ENCODE assay signal across 25 cellular contexts in the genomic region with DNA sequence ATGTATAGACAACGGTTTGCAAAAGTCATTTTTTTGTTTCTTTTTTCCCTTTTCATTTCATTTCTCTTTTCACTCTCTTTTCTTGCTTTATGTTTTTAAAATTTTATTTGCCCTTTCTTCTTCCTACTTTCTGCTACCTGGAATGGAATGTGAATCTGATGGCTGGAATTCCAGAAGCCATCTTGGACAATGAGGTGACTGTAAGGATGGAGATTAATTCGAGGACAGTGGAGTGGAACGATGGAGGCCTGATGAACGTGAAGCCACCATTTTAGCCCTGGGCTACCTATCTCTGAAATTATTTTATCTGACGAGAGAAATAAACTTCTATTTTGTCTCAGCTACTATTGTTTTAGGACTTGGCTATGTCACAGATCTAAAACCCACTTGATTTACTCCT. TPM values are rescaled to one million over a fixed set of nuclear protein-coding genes. Genes with fewer than 3 reads are reported as not detected.
DNase-seq lines count a peak whose midpoint lies in the region; ATAC-seq, FAIRE-seq and TF ChIP-seq lines count a peak whose summit lies in the region.
"Had no signal": no experiment of that assay in that cellular context is flagged by ENCODE, and none has a peak within 500 bp of the region (broad histone marks: within the 10 kb centered on the region; RNA-seq: fewer than 3 reads in every experiment).

No MANE protein-coding gene starts in this region.

- H3K27ac ChIP-seq in DND-41 (ENCODE audit: low read length) (no peak overlapping the region), sigmoid colon (no peak overlapping the region)
- H3K27ac ChIP-seq: HL-60 had no signal

- peaks cover 5% of the 10 kb centered on the region for H3K27me3 Mint-ChIP-seq in endothelial cell (ENCODE audit: unreplicated experiment)

- H3K79me2 ChIP-seq in DND-41 (ENCODE audit: insufficient read depth, low read length) (peaks cover 28% of the 10 kb centered on the region), Loucy (ENCODE audit: insufficient read depth, low read length) (peaks cover 30% of the 10 kb centered on the region)

- TF ChIP-seq EP300 in sigmoid colon (IDR thresholded peaks at IDR 0.05), result no peak

- H3K9ac ChIP-seq in DND-41 (ENCODE audit: low read depth, low read length) (no peak overlapping the region), Loucy (ENCODE audit: low read depth, low read length, poor library complexity, severe bottlenecking) (peak overlapping the region; percentile 29)

- H4K20me1 ChIP-seq in DND-41 (ENCODE audit: insufficient read depth, low read length) (peaks cover 3% of the 10 kb centered on the region; the same call in 1 of the 2 replicates), Loucy (ENCODE audit: insufficient read depth, low read length, poor library complexity, severe bottlenecking) (peaks cover 5% of the 10 kb centered on the region)

- FAIRE-seq in GM12891 (lab: Jason Lieb, UNC), result no peak
- FAIRE-seq: G401.6, GM18507, HepG2 had no signal

- no peaks in the 10 kb centered on the region for H3K27me3 ChIP-seq in DND-41 (ENCODE audit: insufficient read depth, low read length, poor library complexity)
- H3K27me3 ChIP-seq in Loucy (ENCODE audit: insufficient read depth, low read length, poor library complexity, severe bottlenecking), result no peaks in the 10 kb centered on the region
- H3K27me3 ChIP-seq in sigmoid colon, result no peaks in the 10 kb centered on the region

- no peaks in the 10 kb centered on the region for H3K9me3 Mint-ChIP-seq in endothelial cell (ENCODE audit: unreplicated experiment)
- H3K9me3 Mint-ChIP-seq: CD8-positive, alpha-beta T cell; H9 had no signal

- intact Hi-C loops in sigmoid colon (cut with DNase I), result loop anchor here (10.0 kb wide), 1 partner anchor 54 kb away; no protein-coding TSS in a partner anchor

- no peak overlapping the region for H3K4me3 ChIP-seq in DND-41 (ENCODE audit: low read depth in 1 of 2, low read length in 2 of 2)
- H3K4me3 ChIP-seq in Loucy (ENCODE audit: low read length, poor library complexity, severe bottlenecking), result no peak overlapping the region
- H3K4me3 ChIP-seq in sigmoid colon, result no peak overlapping the region

- DNase-seq in DND-41, result no peak
- DNase-seq in endothelial cell (ENCODE audit: low spot score), result no peak
- DNase-seq in sigmoid colon, result peak; percentile 13
- DNase-seq in GM12891 (ENCODE audit: insufficient read length, low spot score), result no peak
- DNase-seq: Calu3; CD8-positive, alpha-beta T cell; DMS153; H9; KBM-7; NCI-H1105; NCI-H146; NCI-H2029; NCI-H2227 treated with DMSO at 0.1 percent for 48 hours; NCI-H510A; NK-92 treated with Interleukin-12 subunit alpha and Interleukin-12 subunit beta, amount 100 ng/mL, for 24 hours; SIG-M5 had no signal

- TF ChIP-seq CTCF in DND-41 (IDR thresholded peaks at IDR 0.05; ENCODE audit: borderline replicate concordance, extremely low read depth, low read length, poor library complexity, severe bottlenecking) (no peak), Loucy (conservative IDR thresholded peaks at IDR 0.05; ENCODE audit: low read length) (no peak), endothelial cell (IDR thresholded peaks at IDR 0.05; ENCODE audit: unreplicated experiment) (no peak), sigmoid colon (IDR thresholded peaks at IDR 0.05) (no peak)

- H3K36me3 Mint-ChIP-seq in endothelial cell (ENCODE audit: low read depth, unreplicated experiment), result peaks cover 4% of the 10 kb centered on the region

- H3K4me1 ChIP-seq in DND-41 (ENCODE audit: insufficient read depth, low read length), result peaks cover 23% of the 10 kb centered on the region
- H3K4me1 ChIP-seq in Loucy (ENCODE audit: insufficient read depth, low read length, poor library complexity, severe bottlenecking), result peaks cover 32% of the 10 kb centered on the region
- H3K4me1 ChIP-seq in sigmoid colon, result peaks cover 0 to 18% (median 13%) of the 10 kb centered on the region in 4 donors

- H3K4me3 Mint-ChIP-seq in endothelial cell (ENCODE audit: unreplicated experiment), result no peak overlapping the region
- H3K4me3 Mint-ChIP-seq: H9 had no signal

- H3K9me3 ChIP-seq in DND-41 (ENCODE audit: insufficient read depth, low read length, severe bottlenecking) (no peaks in the 10 kb centered on the region), Loucy (ENCODE audit: insufficient read depth, low read depth, low read length) (no peaks in the 10 kb centered on the region), sigmoid colon (no peaks in the 10 kb centered on the region)

- peaks cover 14% of the 10 kb centered on the region for H3K4me1 Mint-ChIP-seq in endothelial cell (ENCODE audit: unreplicated experiment)

- H3K4me2 ChIP-seq in DND-41 (ENCODE audit: insufficient read depth, low read length), result no peak overlapping the region
- H3K4me2 ChIP-seq in Loucy (ENCODE audit: low read depth, low read length, poor library complexity, severe bottlenecking), result peak overlapping the region; percentile 6

- whole genome bisulfite sequencing in sigmoid colon, 2 donors, result 81 to 87% methylated on average over 5 of the region's 5 CpGs

- H3K36me3 ChIP-seq in DND-41 (ENCODE audit: insufficient read depth, low read length) (peaks cover 6% of the 10 kb centered on the region; the same call in 1 of the 2 replicates), Loucy (ENCODE audit: insufficient read depth, low read length) (no peaks in the 10 kb centered on the region), sigmoid colon (no peaks in the 10 kb centered on the region)

- no peaks in the 10 kb centered on the region for H3K9me2 ChIP-seq in Loucy (replicated peaks; ENCODE audit: low read depth, low read length)

- H3K27ac Mint-ChIP-seq in endothelial cell (ENCODE audit: unreplicated experiment), result peak overlapping the region; percentile 64
- H3K27ac Mint-ChIP-seq: CD8-positive, alpha-beta T cell; H9 had no signal

- no peak for TF ChIP-seq POLR2A in sigmoid colon (IDR thresholded peaks at IDR 0.05)
- TF ChIP-seq POLR2A in GM12891 (IDR thresholded peaks at IDR 0.05; ENCODE audit: low read depth, low read length), result no peak

- H2AFZ ChIP-seq in DND-41 (ENCODE audit: low read depth, low read length) (peak overlapping the region; percentile 53), Loucy (ENCODE audit: low read length) (peak overlapping the region; percentile 53)

- H3F3A ChIP-seq in Loucy (ENCODE audit: low read depth), result peaks cover 5% of the 10 kb centered on the region; the same call in 1 of the 2 replicates

- no peak for ATAC-seq in DND-41 (ENCODE audit: insufficient read depth, low read depth)
- ATAC-seq in GM21723 (IDR thresholded peaks at IDR 0.05; ENCODE audit: unreplicated experiment), result no peak
- ATAC-seq in GM21367 (IDR thresholded peaks at IDR 0.05; ENCODE audit: unreplicated experiment), result no peak
- ATAC-seq: CD8-positive, alpha-beta T cell; HepG2; Panc1; SK-N-SH treated with all-trans-retinoic acid at 6 μM for 48 hours had no signal

TF ChIP-seq in GM12891, 5 proteins besides CTCF, POLR2A, EP300 and RAD21:
- TF ChIP-seq POU2F2 (IDR thresholded peaks at IDR 0.05; ENCODE audit: low read depth, low read length) (no peak), PAX5 (IDR thresholded peaks at IDR 0.05; ENCODE audit: insufficient read depth, low read length, severe bottlenecking) (no peak), SPI1 (IDR thresholded peaks at IDR 0.05; ENCODE audit: low read depth, low read length) (no peak)
TF ChIP-seq in GM12891: peak in this region for 0.

RNA-seq across cellular contexts. Expression of gene POLA2, which starts 2.8 kb away (rescaled TPM):
- total RNA-seq in endothelial cell (ENCODE audit: unreplicated experiment) (17.9 TPM), sigmoid colon (1 to 10 TPM; 3.6 to 8.8 (median 4.8) TPM)
- polyA plus RNA-seq in sigmoid colon, result 10 to 100 TPM in 1 of 3 donors, 1 to 10 TPM in 2; 4.6 to 13.4 (median 5.4) TPM
- polyA plus RNA-seq in GM12891 (2012; ENCODE audit: low read depth, missing spikeins), result 31.6 TPM

RNA-seq across cellular contexts. Expression of gene CDC42EP2, which starts 55.7 kb away (rescaled TPM):
- 37.7 TPM for total RNA-seq in endothelial cell (ENCODE audit: unreplicated experiment)
- 10 to 100 TPM; 11.0 to 29.1 (median 16.5) TPM for total RNA-seq in sigmoid colon
- polyA plus RNA-seq in sigmoid colon, result 10 to 100 TPM in 2 of 3 donors, 1 to 10 TPM in 1; 8.8 to 15.0 (median 11.4) TPM
- 0.32 TPM for polyA plus RNA-seq in GM12891 (2012; ENCODE audit: low read depth, missing spikeins)
